Comparison of ENCODE assay signal across 8 cellular contexts in the genomic region with DNA sequence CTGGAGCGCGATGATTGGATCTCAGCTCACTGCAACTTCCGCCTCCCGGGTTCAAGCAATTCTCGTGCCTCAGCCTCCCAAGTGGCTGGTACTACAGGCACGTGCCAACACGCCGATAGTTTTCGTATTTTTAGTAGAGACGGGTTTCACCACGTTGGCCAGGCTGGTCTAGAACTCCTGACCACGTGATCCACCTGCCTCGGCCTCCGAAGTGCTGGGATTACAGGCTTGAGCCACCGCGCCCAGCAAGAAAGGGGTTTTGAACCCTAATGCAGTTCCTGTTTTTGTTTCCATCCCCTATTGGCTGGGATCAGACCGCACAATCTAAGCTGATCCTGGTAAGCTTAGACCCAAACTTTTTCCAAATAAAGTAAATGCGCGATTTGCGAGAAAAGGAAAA. TPM values are rescaled to one million over a fixed set of nuclear protein-coding genes. Genes with fewer than 3 reads are reported as not detected.
DNase-seq lines count a peak whose midpoint lies in the region; ATAC-seq and TF ChIP-seq lines count a peak whose summit lies in the region.

No MANE protein-coding gene starts in this region.

- peak overlapping the region; percentile 32 for H4K91ac ChIP-seq in trophoblast cell (ENCODE audit: low read depth, low read length)

- intact Hi-C loops in CD8-positive, alpha-beta T cell (cut with DNase I, micrococcal nuclease), result loop anchor here (2.0 to 10.0 kb wide), 7 partner anchors 94 to 482 kb away; partner anchors contain the start of genes ZNF85 (in 2 of the 2), ZNF430 (in 1 of the 2), ZNF431 (in 1 of the 2) and ZNF66 (in 1 of the 2)

- peaks cover 12% of the 10 kb centered on the region for H3K4me1 ChIP-seq in CD8-positive, alpha-beta T cell (ENCODE audit: insufficient read depth, low read length)
- no peaks in the 10 kb centered on the region for H3K4me1 ChIP-seq in foreskin keratinocyte
- H3K4me1 ChIP-seq in trophoblast cell (ENCODE audit: control insufficient read depth in 1 of 2, insufficient read depth in 2 of 2, low read length in 2 of 2), result peaks cover 16 to 24% of the 10 kb centered on the region in 2 experiments

- peaks cover 18% of the 10 kb centered on the region for H3K79me1 ChIP-seq in trophoblast cell (ENCODE audit: low read length)

- H3K27me3 ChIP-seq in CD8-positive, alpha-beta T cell (ENCODE audit: insufficient read depth, low read length), result no peaks in the 10 kb centered on the region
- H3K27me3 ChIP-seq in foreskin keratinocyte, result no peaks in the 10 kb centered on the region
- no peaks in the 10 kb centered on the region for H3K27me3 ChIP-seq in trophoblast cell (ENCODE audit: insufficient read depth, low read length)

- H2AK5ac ChIP-seq in trophoblast cell (ENCODE audit: low read length), result no peak overlapping the region

- peak overlapping the region; percentile 94 for H3K4me3 Mint-ChIP-seq in CD8-positive, alpha-beta T cell

- DNase-seq in CD8-positive, alpha-beta T cell, result no peak
- peak; percentile 1 to 14 for DNase-seq in foreskin keratinocyte
- peak in 1 of 2 donors; percentile 48 for DNase-seq in trophoblast cell
- no peak for DNase-seq in SK-N-DZ (ENCODE audit: low spot score)

- no peak overlapping the region for H3K9ac ChIP-seq in trophoblast cell (ENCODE audit: low read length)

- ATAC-seq in CD8-positive, alpha-beta T cell, result no peak
- ATAC-seq in foreskin keratinocyte (no peak), HG03571 (IDR thresholded peaks at IDR 0.05; ENCODE audit: unreplicated experiment) (no peak), GM18520 (IDR thresholded peaks at IDR 0.05; ENCODE audit: unreplicated experiment) (no peak), GM19035 (IDR thresholded peaks at IDR 0.05; ENCODE audit: unreplicated experiment) (no peak)

- H3K18ac ChIP-seq in trophoblast cell (ENCODE audit: low read length), result no peak overlapping the region

- no peak for TF ChIP-seq CTCF in CD8-positive, alpha-beta T cell (IDR thresholded peaks at IDR 0.05)
- TF ChIP-seq CTCF in WI38 (IDR thresholded peaks at IDR 0.05; ENCODE audit: low read depth, low read length), result no peak
- TF ChIP-seq CTCF in foreskin keratinocyte (conservative IDR thresholded peaks at IDR 0.05), result no peak

- peaks cover 24% of the 10 kb centered on the region for H3K79me2 ChIP-seq in trophoblast cell (ENCODE audit: control insufficient read depth, insufficient read depth, low read length, poor library complexity)

- H3K4ac ChIP-seq in trophoblast cell (ENCODE audit: low read depth, low read length), result peak overlapping the region; percentile 78

- peak overlapping the region; percentile 14 for H4K12ac ChIP-seq in trophoblast cell (ENCODE audit: low read depth, low read length)

- peaks cover 46% of the 10 kb centered on the region for H3K4me1 Mint-ChIP-seq in CD8-positive, alpha-beta T cell (ENCODE audit: low read depth)

- peak overlapping the region; percentile 36 for H4K8ac ChIP-seq in trophoblast cell (ENCODE audit: low read depth, low read length)

- H3K27ac ChIP-seq in CD8-positive, alpha-beta T cell (ENCODE audit: low read depth, low read length), result peak overlapping the region; percentile 73
- H3K27ac ChIP-seq in foreskin keratinocyte, result no peak overlapping the region
- H3K27ac ChIP-seq in trophoblast cell (ENCODE audit: low read depth, low read length), result peak overlapping the region; percentile 62

- no peak overlapping the region for H3K23ac ChIP-seq in trophoblast cell (ENCODE audit: low read length)

- no CpG with 5 or more reads among the region's 20 CpGs for WGBS in trophoblast cell (ENCODE audit: extremely low coverage, insufficient coverage, insufficient read length)

- POLR2A ChIA-PET in CD8-positive, alpha-beta T cell (lab: Charles Lee), result interaction anchor here (0.7 to 4.5 kb wide), 9 partner anchors 12 to 884 kb away, joined by 3 to 40 read pairs (median 7); partner anchors contain the start of genes ZNF429, ZNF430, ZNF493 and ZNF66

- H2BK120ac ChIP-seq in trophoblast cell (ENCODE audit: insufficient read depth, low read length, poor library complexity), result peak overlapping the region; percentile 38

- H3K9me3 Mint-ChIP-seq in CD8-positive, alpha-beta T cell, result peaks cover 27% of the 10 kb centered on the region

- CTCF ChIA-PET in CD8-positive, alpha-beta T cell (lab: Charles Lee), result no interaction called here

- peaks cover 12% of the 10 kb centered on the region for H3K36me3 ChIP-seq in CD8-positive, alpha-beta T cell (ENCODE audit: insufficient read depth, low read length)
- peaks cover 11% of the 10 kb centered on the region in 2 experiments for H3K36me3 ChIP-seq in trophoblast cell (ENCODE audit: control insufficient read depth in 1 of 2, insufficient read depth in 2 of 2, low read length in 2 of 2)

- H3K36me3 Mint-ChIP-seq in CD8-positive, alpha-beta T cell, result peaks cover 63% of the 10 kb centered on the region

- peak overlapping the region; percentile 97 for H3K27ac Mint-ChIP-seq in CD8-positive, alpha-beta T cell

- peaks cover 3% of the 10 kb centered on the region for H3K9me3 ChIP-seq in CD8-positive, alpha-beta T cell (ENCODE audit: low read length)
- H3K9me3 ChIP-seq in trophoblast cell (ENCODE audit: insufficient read depth, low read depth, low read length), result peaks cover 3% of the 10 kb centered on the region

- no peak overlapping the region for H2BK12ac ChIP-seq in trophoblast cell (ENCODE audit: low read length)

- no peaks in the 10 kb centered on the region for H3K27me3 Mint-ChIP-seq in CD8-positive, alpha-beta T cell (ENCODE audit: low read depth)

- no peak overlapping the region for H3K14ac ChIP-seq in trophoblast cell (ENCODE audit: low read length)

- H3K4me3 ChIP-seq in CD8-positive, alpha-beta T cell (ENCODE audit: low read depth, low read length), result peak overlapping the region; percentile 67
- peak overlapping the region; percentile 78 for H3K4me3 ChIP-seq in WI38 (ENCODE audit: low read depth, low read length)
- peak overlapping the region; percentile 89 for H3K4me3 ChIP-seq in trophoblast cell (ENCODE audit: low read depth, low read length)

- H3K4me2 ChIP-seq in trophoblast cell (ENCODE audit: low read length), result peak overlapping the region; percentile 85

- H2BK5ac ChIP-seq in trophoblast cell (ENCODE audit: low read depth, low read length, poor library complexity), result no peak overlapping the region

- no peak overlapping the region for H2AFZ ChIP-seq in trophoblast cell (ENCODE audit: insufficient read depth, low read length, poor library complexity)

RNA-seq across cellular contexts. Expression of gene ZNF626, which starts 0.9 kb away (rescaled TPM):
- 1 to 10 TPM; 5.7 to 6.6 TPM for total RNA-seq in CD8-positive, alpha-beta T cell
- total RNA-seq in foreskin keratinocyte, result 5.6 and 6.9 TPM in 2 replicates
- 1.6 and 2.2 TPM in 2 replicates for polyA plus RNA-seq in foreskin keratinocyte
- polyA plus RNA-seq in trophoblast cell (2013), result 16.0 and 16.1 TPM in 2 replicates
- 10.6 and 14.2 TPM in 2 replicates for polyA plus RNA-seq in SK-N-DZ (2014; cell fraction: cytosol; rRNA removed)
- polyA plus RNA-seq in SK-N-DZ (2014; cell fraction: nucleus; rRNA removed), result 6.8 and 9.1 TPM in 2 replicates

Comparison
In these comparisons a context has a peak if more than half of its experiments do, and no peak if none do; other contexts are left out.
1. DNase-seq: peak in foreskin keratinocyte (2 of 2); none in CD8-positive, alpha-beta T cell (0 of 7) and SK-N-DZ (single experiment).
2. Peak in every context shown above with its lines, with median percentiles within 50 percentile points of each other: H3K4me3 ChIP-seq.